In genomic region chr12:131113562-131113961, GRCh38 we compare ENCODE assay signal across 30 cellular contexts.
A peak's percentile ranks its signal among the peaks of the same experiment; 100 is the strongest.
DNase-seq lines count a peak whose midpoint lies in the region; ATAC-seq, FAIRE-seq and TF ChIP-seq lines count a peak whose summit lies in the region.
"Had no signal": no experiment of that assay in that cellular context is flagged by ENCODE, and none has a peak within 500 bp of the region (broad histone marks: within the 10 kb centered on the region; RNA-seq: fewer than 3 reads in every experiment).

No MANE protein-coding gene starts in this region.

- no peak for TF ChIP-seq RAD21 in GM12878 (IDR thresholded peaks at IDR 0.05; ENCODE audit: insufficient read depth, low read depth, low read length)

- no peaks in the 10 kb centered on the region for H3K27me3 ChIP-seq in GM12878 (replicated peaks in 1 of 2; ENCODE audit: control insufficient read depth in 2 of 2, insufficient read depth in 2 of 2, low read length in 1 of 2)
- H3K27me3 ChIP-seq in thyroid gland, result no peaks in the 10 kb centered on the region
- H3K27me3 ChIP-seq: right lobe of liver had no signal

- peak overlapping the region; percentile 46 for H3K4me3 Mint-ChIP-seq in nephron progenitor cell
- no peak overlapping the region for H3K4me3 Mint-ChIP-seq in activated naive CD4-positive, alpha-beta T cell treated with anti-CD3 and anti-CD28 coated beads for 36 hours
- H3K4me3 Mint-ChIP-seq: activated naive CD8-positive, alpha-beta T cell; CD4-positive, CD25-positive, alpha-beta regulatory T cell; IgD-negative memory B cell; immature natural killer cell; memory B cell had no signal

- H3K9me3 Mint-ChIP-seq in nephron progenitor cell, result peaks cover 9% of the 10 kb centered on the region
- H3K9me3 Mint-ChIP-seq in activated naive CD4-positive, alpha-beta T cell treated with anti-CD3 and anti-CD28 coated beads for 36 hours, result peaks cover 6% of the 10 kb centered on the region
- H3K9me3 Mint-ChIP-seq: immature natural killer cell had no signal

- no peak for FAIRE-seq in GM12878 (lab: Jason Lieb, UNC)
- FAIRE-seq: colon, D721Med had no signal

- H3K36me3 ChIP-seq in GM12878 (ENCODE audit: control insufficient read depth in 2 of 2, insufficient read depth in 2 of 2, low read length in 1 of 2) (no peaks in the 10 kb centered on the region), thyroid gland (no peaks in the 10 kb centered on the region)
- H3K36me3 ChIP-seq: right lobe of liver had no signal

- H3K4me3 ChIP-seq in GM12878 (no peak overlapping the region), thyroid gland (replicated peaks in 1 of 3) (no peak overlapping the region)
- H3K4me3 ChIP-seq: right lobe of liver had no signal

- intact Hi-C loops in GM12878 (cut with micrococcal nuclease; ENCODE audit: unreplicated experiment), result no loop called here
- intact Hi-C loops in thyroid gland (cut with DNase I), result no loop called here
- intact Hi-C loops in activated naive CD4-positive, alpha-beta T cell treated with anti-CD3 and anti-CD28 coated beads for 36 hours (cut with micrococcal nuclease), result no loop called here

- WGBS in GM12878 (ENCODE audit: insufficient coverage, insufficient replicate concordance, low lambda C conversion rate, missing lambda C conversion rate), result 3% methylated on average over 11 of the region's 11 CpGs
- 28 to 37% methylated on average over 6 to 11 of the region's 11 CpGs for WGBS in thyroid gland, 2 donors

- TF ChIP-seq CTCF in GM12878 (IDR thresholded peaks at IDR 0.05 in 2 of 3, conservative IDR thresholded peaks at IDR 0.05 in 1 of 3; ENCODE audit: control insufficient read depth in 2 of 3, extremely low read depth in 1 of 3, insufficient read depth in 1 of 3, low read depth in 3 of 3, low read length in 3 of 3), result no peak
- TF ChIP-seq CTCF in nephron progenitor cell (IDR thresholded peaks at IDR 0.05), result no peak
- TF ChIP-seq CTCF in thyroid gland (IDR thresholded peaks at IDR 0.05), result no peak

- no peak overlapping the region for H3K27ac ChIP-seq in GM12878 (ENCODE audit: control insufficient read depth, insufficient read depth)
- H3K27ac ChIP-seq in thyroid gland, result peak overlapping the region; percentile 56 to 91 (median 59)
- H3K27ac ChIP-seq: 22Rv1, right lobe of liver had no signal

- H3K9ac ChIP-seq in GM12878 (ENCODE audit: control insufficient read depth, insufficient read depth, low read length), result no peak overlapping the region

- H3K4me1 Mint-ChIP-seq in nephron progenitor cell, result peaks cover 59% of the 10 kb centered on the region
- no peaks in the 10 kb centered on the region for H3K4me1 Mint-ChIP-seq in activated naive CD4-positive, alpha-beta T cell treated with anti-CD3 and anti-CD28 coated beads for 36 hours (ENCODE audit: low read depth)
- H3K4me1 Mint-ChIP-seq: IgD-negative memory B cell, immature natural killer cell had no signal

- peaks cover 30% of the 10 kb centered on the region for H3K27me3 Mint-ChIP-seq in nephron progenitor cell (ENCODE audit: low read depth, poor library complexity)
- H3K27me3 Mint-ChIP-seq in activated naive CD4-positive, alpha-beta T cell treated with anti-CD3 and anti-CD28 coated beads for 36 hours (ENCODE audit: low read depth), result peaks cover 2% of the 10 kb centered on the region

- TF ChIP-seq POLR2A in GM12878 (IDR thresholded peaks at IDR 0.05; ENCODE audit: low read depth, low read length), result no peak
- TF ChIP-seq POLR2A in thyroid gland (IDR thresholded peaks at IDR 0.05), result no peak

- peak overlapping the region; percentile 82 for H3K27ac Mint-ChIP-seq in nephron progenitor cell
- H3K27ac Mint-ChIP-seq in activated naive CD4-positive, alpha-beta T cell treated with anti-CD3 and anti-CD28 coated beads for 36 hours, result no peak overlapping the region
- H3K27ac Mint-ChIP-seq: activated naive CD8-positive, alpha-beta T cell; CD4-positive, CD25-positive, alpha-beta regulatory T cell; IgD-negative memory B cell; immature natural killer cell; memory B cell had no signal

- DNase-seq in DMS79 treated with DMSO at 0.1 percent for 48 hours (lab: John Stamatoyannopoulos, UW) (peak; percentile 22), DMS79 (lab: John Stamatoyannopoulos, UW) (no peak), GM12878 (ENCODE audit: low read depth, low spot score) (no peak), nephron progenitor cell (peak; percentile 42), thyroid gland (peak; percentile 89)
- DNase-seq in activated naive CD4-positive, alpha-beta T cell treated with anti-CD3 and anti-CD28 coated beads for 36 hours, result no peak
- DNase-seq: activated CD4-positive, alpha-beta T cell treated with anti-CD3 and anti-CD28 coated beads for 48 hours; activated CD8-positive, alpha-beta memory T cell treated with anti-CD3 and anti-CD28 coated beads for 24 hours; activated effector memory CD4-positive, alpha-beta T cell treated with Interleukin-2 at 50 U/mL for 16 hours; CD4-positive, CD25-positive, alpha-beta regulatory T cell; effector CD4-positive, alpha-beta T cell; HCEC 1CT; hypothalamus; immature natural killer cell; NCI-H2107; NCI-H345; SIG-M5; stimulated activated CD4-positive, alpha-beta T cell treated with anti-CD3 and anti-CD28 coated beads, Interleukin-4, amount 100 ng/mL, for 1 hour; T1000 had no signal

- POLR2A ChIA-PET in GM12878 (lab: Charles Lee), result no interaction called here

- no peaks in the 10 kb centered on the region for H3K79me2 ChIP-seq in GM12878 (ENCODE audit: control insufficient read depth, insufficient read depth, low read length)

- no peaks in the 10 kb centered on the region for H3K4me1 ChIP-seq in GM12878 (ENCODE audit: control insufficient read depth, insufficient read depth, low read length)
- H3K4me1 ChIP-seq in thyroid gland, result peaks cover 26 to 57% of the 10 kb centered on the region in 2 donors
- H3K4me1 ChIP-seq: right lobe of liver had no signal

- TF ChIP-seq EP300 in GM12878 (IDR thresholded peaks at IDR 0.05; ENCODE audit: borderline replicate concordance in 1 of 2, control insufficient read depth in 1 of 2, low read depth in 2 of 2, low read length in 2 of 2), result no peak

- BruUV-seq in GM12878 (replicated peaks; lab: Mats Ljungman, UMichigan), result no TSS peak

- in situ Hi-C loops in GM12878 (cut with MboI), result no loop called here

- CTCF ChIA-PET in GM12878 (lab: Yijun Ruan, JAX), result interaction anchor here (0.6 to 7.7 kb wide), 6 partner anchors 9 to 200 kb away, joined by 3 to 80 read pairs (median 5); no protein-coding TSS in a partner anchor
- CTCF ChIA-PET in activated naive CD4-positive, alpha-beta T cell treated with anti-CD3 and anti-CD28 coated beads for 36 hours (lab: Charles Lee), result interaction anchor here (1.3 kb wide), 1 partner anchor 9 kb away, joined by 3 read pairs; no protein-coding TSS in a partner anchor

- SMC1A ChIA-PET in GM12878 (lab: Charles Lee; ENCODE audit: uncharacterized antibody, unreplicated experiment), result interaction anchor here (1.1 to 6.1 kb wide), 4 partner anchors 9 to 351 kb away, joined by 3 to 37 read pairs (median 12); no protein-coding TSS in a partner anchor

- RAD21 ChIA-PET in GM12878 (lab: Charles Lee; ENCODE audit: unreplicated experiment), result interaction anchor here (0.7 to 2.9 kb wide), 3 partner anchors 9 to 341 kb away, joined by 3 to 16 read pairs (median 4); no protein-coding TSS in a partner anchor

- no peaks in the 10 kb centered on the region for H3K36me3 Mint-ChIP-seq in nephron progenitor cell (ENCODE audit: low read depth)
- H3K36me3 Mint-ChIP-seq in activated naive CD4-positive, alpha-beta T cell treated with anti-CD3 and anti-CD28 coated beads for 36 hours (ENCODE audit: low read depth), result no peaks in the 10 kb centered on the region
- H3K36me3 Mint-ChIP-seq: activated naive CD8-positive, alpha-beta T cell; CD4-positive, CD25-positive, alpha-beta regulatory T cell; immature natural killer cell; memory B cell had no signal

- H3K4me2 ChIP-seq in GM12878 (ENCODE audit: control insufficient read depth, insufficient read depth), result no peak overlapping the region

- H2AFZ ChIP-seq in GM12878 (ENCODE audit: control insufficient read depth, low read depth, low read length), result no peak overlapping the region

- peak; percentile 69 for ATAC-seq in GM12878
- ATAC-seq in GM19351 (IDR thresholded peaks at IDR 0.05; ENCODE audit: unreplicated experiment), result no peak
- no peak for ATAC-seq in HG03280 (IDR thresholded peaks at IDR 0.05; ENCODE audit: unreplicated experiment)
- ATAC-seq: left colon, Panc1, right lobe of liver had no signal

- H4K20me1 ChIP-seq in GM12878 (ENCODE audit: control insufficient read depth, insufficient read depth), result no peaks in the 10 kb centered on the region

- H3K9me3 ChIP-seq in GM12878 (replicated peaks; ENCODE audit: control insufficient read depth, insufficient read depth, low read length) (no peaks in the 10 kb centered on the region; the same call in 2 of the 3 replicates), thyroid gland (no peaks in the 10 kb centered on the region)
- H3K9me3 ChIP-seq: right lobe of liver had no signal

TF ChIP-seq in GM12878, 131 proteins besides CTCF, POLR2A, EP300 and RAD21:
- TF ChIP-seq ETV6 (conservative IDR thresholded peaks at IDR 0.05 in 1 of 2, IDR thresholded peaks at IDR 0.05 in 1 of 2; ENCODE audit: borderline replicate concordance in 1 of 2, low read depth in 1 of 2), result no peak
- 0 out of 4 replicates have a peak, but pooled peaks of 1 of the 2 experiments have one; percentile 27 for TF ChIP-seq BHLHE40 (IDR thresholded peaks at IDR 0.05; ENCODE audit: borderline replicate concordance in 1 of 2, low read depth in 2 of 2, low read length in 1 of 2)
- peak; percentile 84 for TF ChIP-seq PAX5 (IDR thresholded peaks at IDR 0.05; ENCODE audit: borderline replicate concordance, low read depth, low read length)

Comparison
In these comparisons a context has a peak if more than half of its experiments do, and no peak if none do; other contexts are left out.
1. DNase-seq: peak in DMS79 treated with DMSO at 0.1 percent for 48 hours (single experiment), nephron progenitor cell (single experiment) and thyroid gland (2 of 2); none in DMS79 (single experiment), GM12878 (single experiment) and activated naive CD4-positive, alpha-beta T cell treated with anti-CD3 and anti-CD28 coated beads for 36 hours (single experiment).